ENCODE assay signal across 8 cellular contexts in genomic region chr20:11917663-11918062, GRCh38. TPM values are rescaled to one million over a fixed set of nuclear protein-coding genes. Genes with fewer than 3 reads are reported as not detected.
A peak's percentile ranks its signal among the peaks of the same experiment; 100 is the strongest.
DNase-seq lines count a peak whose midpoint lies in the region; ATAC-seq and TF ChIP-seq lines count a peak whose summit lies in the region.

Gene BTBD3 (plus strand): TSS chr20:11917893. CDS start chr20:11918276, 383 bp downstream.

- intact Hi-C loops in colonic mucosa (cut with DNase I): no loop called here

- H3K4me3 ChIP-seq in colonic mucosa: peak within 1 kb of the TSS; percentile 3
- H3K4me3 ChIP-seq in liver (ENCODE audit: low read depth in 1 of 3, low read length in 3 of 3): peak within 1 kb of the TSS in 1 of 3 donors; percentile 9
- H3K4me3 ChIP-seq in suprapubic skin: peak within 1 kb of the TSS; percentile 23

- H3K27me3 ChIP-seq in colonic mucosa (no peaks in the 10 kb centered on the region), liver (ENCODE audit: control insufficient read depth in 4 of 4, insufficient read depth in 4 of 4, low read length in 3 of 4) (no peaks in the 10 kb centered on the region), suprapubic skin (no peaks in the 10 kb centered on the region)

- ATAC-seq in HG02763 (IDR thresholded peaks at IDR 0.05; ENCODE audit: unreplicated experiment) (peak; percentile 64), GM21717 (IDR thresholded peaks at IDR 0.05; ENCODE audit: unreplicated experiment) (no peak), GM21526 (IDR thresholded peaks at IDR 0.05; ENCODE audit: low FRiP score, unreplicated experiment) (no peak)

- H3K27ac ChIP-seq in colonic mucosa (peak within 1 kb of the TSS; percentile 34), liver (ENCODE audit: low read depth in 1 of 2, low read length in 2 of 2) (no peak within 1 kb of the TSS), suprapubic skin (peak within 1 kb of the TSS; percentile 19)

- no peaks in the 10 kb centered on the region for H3K4me1 ChIP-seq in colonic mucosa
- peaks cover 0 to 2% (median 0%) of the 10 kb centered on the region in 4 donors for H3K4me1 ChIP-seq in liver (ENCODE audit: control insufficient read depth in 4 of 4, insufficient read depth in 4 of 4, low read length in 3 of 4)
- peaks cover 66% of the 10 kb centered on the region for H3K4me1 ChIP-seq in suprapubic skin

- 55% methylated on average over 4 of the region's 4 CpGs for WGBS in liver
- 8% methylated on average over 4 of the region's 4 CpGs for WGBS in suprapubic skin

- no peak for TF ChIP-seq RAD21 in liver (IDR thresholded peaks at IDR 0.05)

- no peak for TF ChIP-seq POLR2A in suprapubic skin (IDR thresholded peaks at IDR 0.05)

- peak; percentile 43 for DNase-seq in GF-D8 (lab: John Stamatoyannopoulos, UW)
- DNase-seq in NCI-H524 (lab: John Stamatoyannopoulos, UW): peak; percentile 74 to 92
- peak; percentile 56 for DNase-seq in colonic mucosa
- DNase-seq in suprapubic skin (ENCODE audit: low spot score in 2 of 2): no peak

- TF ChIP-seq EP300 in suprapubic skin (IDR thresholded peaks at IDR 0.05): no peak

- TF ChIP-seq CTCF in colonic mucosa (IDR thresholded peaks at IDR 0.05) (no peak), liver (IDR thresholded peaks at IDR 0.05; ENCODE audit: low read depth, low read length, missing input control) (no peak), suprapubic skin (IDR thresholded peaks at IDR 0.05) (no peak)

- H3K9ac ChIP-seq in colonic mucosa (ENCODE audit: low read depth in 2 of 2, low read length in 2 of 2) (no peak within 1 kb of the TSS), liver (ENCODE audit: low read depth in 1 of 2, low read length in 2 of 2) (no peak within 1 kb of the TSS)

- H3K36me3 ChIP-seq in colonic mucosa: no peaks in the 10 kb centered on the region
- no peaks in the 10 kb centered on the region for H3K36me3 ChIP-seq in liver (ENCODE audit: control insufficient read depth in 4 of 4, insufficient read depth in 3 of 4, low read depth in 1 of 4, low read length in 3 of 4)
- peaks cover 9% of the 10 kb centered on the region for H3K36me3 ChIP-seq in suprapubic skin

- H3K9me3 ChIP-seq in colonic mucosa (no peaks in the 10 kb centered on the region), liver (ENCODE audit: control insufficient read depth in 4 of 4, low read length in 3 of 4) (no peaks in the 10 kb centered on the region), suprapubic skin (no peaks in the 10 kb centered on the region)

TF ChIP-seq in liver, 16 proteins besides CTCF, POLR2A, EP300 and RAD21:
- TF ChIP-seq SP1 (IDR thresholded peaks at IDR 0.05): no peak
- TF ChIP-seq TAF1 (conservative IDR thresholded peaks at IDR 0.05): peak; percentile 34
- TF ChIP-seq FOXA1 (IDR thresholded peaks at IDR 0.05): no peak

RNA-seq across cellular contexts. Expression of gene BTBD3, which starts in this region (rescaled TPM):
- total RNA-seq in colonic mucosa: 10 to 100 TPM; 33.8 to 52.1 TPM
- total RNA-seq in liver: 10 to 100 TPM; 12.6 to 13.1 TPM
- 1 to 10 TPM; 3.0 to 4.3 TPM for polyA plus RNA-seq in liver
- total RNA-seq in suprapubic skin: 10 to 100 TPM; 39.0 to 62.1 (median 44.6) TPM

Comparison
In these comparisons a context has a peak if more than half of its experiments do, and no peak if none do; other contexts are left out.
1. DNase-seq: peak in GF-D8 (single experiment), NCI-H524 (2 of 2) and colonic mucosa (single experiment); none in suprapubic skin (0 of 2).
2. H3K27ac ChIP-seq: peak in colonic mucosa (single experiment) and suprapubic skin (single experiment); none in liver (0 of 2).